8 cellular contexts compared by ENCODE assay signal in the genomic region with DNA sequence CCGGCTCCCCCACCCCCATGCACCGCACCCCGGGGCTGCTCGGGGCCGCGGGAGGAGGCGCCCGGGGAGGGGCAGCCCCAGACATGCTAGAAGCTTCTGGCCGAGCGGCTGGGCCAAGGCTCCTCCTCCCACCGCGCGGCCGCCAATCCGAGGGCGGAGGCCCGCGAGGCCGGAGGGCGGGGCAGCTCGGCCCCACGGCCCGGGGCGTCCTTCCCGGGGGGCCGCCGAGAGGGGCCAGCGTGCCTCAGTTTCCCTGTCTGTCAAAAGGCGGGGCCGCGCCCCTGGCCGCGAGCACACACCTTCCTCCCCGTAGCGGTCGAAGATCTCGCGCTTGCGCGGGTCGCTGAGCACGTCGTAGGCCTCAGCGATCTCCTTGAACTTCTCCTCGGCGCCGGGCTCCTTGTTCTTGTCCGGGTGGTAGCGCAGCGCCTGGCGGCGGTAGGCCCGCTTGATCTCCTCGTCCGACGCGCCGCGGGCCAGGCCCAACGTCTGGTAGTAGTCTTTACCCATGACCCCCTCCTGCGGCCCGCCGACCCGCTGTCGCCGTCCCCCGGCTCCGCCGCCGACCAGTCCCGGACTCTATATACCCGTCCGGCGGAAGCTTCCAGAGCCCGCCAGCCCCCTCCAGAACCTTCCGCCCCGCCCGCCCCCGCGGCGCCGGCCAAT. TPM values are rescaled to one million over a fixed set of nuclear protein-coding genes. Genes with fewer than 3 reads are reported as not detected.
DNase-seq lines count a peak whose midpoint lies in the region; ATAC-seq and TF ChIP-seq lines count a peak whose summit lies in the region.

Gene DNAJB1, minus strand, starts transcription at position 558 of the 666 bp plus-strand sequence. Its CDS starts 48 bp downstream, at position 510.

- peak; percentile 76 for DNase-seq in EL
- DNase-seq in SK-MEL-5 (ENCODE audit: low read depth, low spot score) = peak; percentile 58
- DNase-seq in amygdala (lab: John Stamatoyannopoulos, UW) = peak in 55 of 56 donors; percentile 23 to 99 (median 79)
- peak; percentile 86 for DNase-seq in left ventricle myocardium inferior
- DNase-seq in posterior vena cava (ENCODE audit: low spot score) = peak; percentile 94
- DNase-seq in amniotic stem cell (lab: John Stamatoyannopoulos, UW) = no peak

- peak; percentile 61 for ATAC-seq in GM19468 (IDR thresholded peaks at IDR 0.05; ENCODE audit: extremely low read depth, unreplicated experiment)
- peak; percentile 37 for ATAC-seq in HG03575 (IDR thresholded peaks at IDR 0.05; ENCODE audit: extremely low read depth, insufficient number of reproducible peaks, low FRiP score, unreplicated experiment)

- H3K4me3 ChIP-seq in left ventricle myocardium inferior = peak within 1 kb of the TSS; percentile 99

- H3K36me3 ChIP-seq in left ventricle myocardium inferior = peaks cover 33% of the 10 kb centered on the region

- in situ Hi-C loops in SK-MEL-5 (cut with HindIII; ENCODE audit: low pct_unique_long_range_greater_than_20kb, low sequenced_read_pairs) = no loop called here

- no peaks in the 10 kb centered on the region for H3K27me3 ChIP-seq in left ventricle myocardium inferior (ENCODE audit: low read depth)

- intact Hi-C loops in left ventricle myocardium inferior (cut with micrococcal nuclease) (no loop called here), posterior vena cava (cut with DNase I) (no loop called here)

- no peak for TF ChIP-seq CTCF in left ventricle myocardium inferior (IDR thresholded peaks at IDR 0.05; ENCODE audit: borderline replicate concordance)

- H3K27ac ChIP-seq in left ventricle myocardium inferior (replicated peaks) = peak within 1 kb of the TSS; percentile 100

- H3K4me1 ChIP-seq in left ventricle myocardium inferior = peaks cover 59% of the 10 kb centered on the region

- no peaks in the 10 kb centered on the region for H3K9me3 ChIP-seq in left ventricle myocardium inferior (replicated peaks)

RNA-seq across cellular contexts. Expression of gene DNAJB1, which starts in this region (rescaled TPM):
- total RNA-seq in SK-MEL-5 (2014; rRNA removed; shearing (Covaris generic)) = 96.8 and 105 TPM in 2 replicates
- 124 and 131 TPM in 2 replicates for polyA plus RNA-seq in SK-MEL-5 (2015; cell fraction: cytosol; rRNA removed)
- polyA plus RNA-seq in SK-MEL-5 (2015; cell fraction: nucleus; rRNA removed) = 30.4 and 32.4 TPM in 2 replicates
- 48.7 TPM for total RNA-seq in left ventricle myocardium inferior
- total RNA-seq in posterior vena cava = 10 to 100 TPM; 56.2 to 63.2 TPM
